2 cellular contexts compared by ENCODE assay signal in the genomic region with DNA sequence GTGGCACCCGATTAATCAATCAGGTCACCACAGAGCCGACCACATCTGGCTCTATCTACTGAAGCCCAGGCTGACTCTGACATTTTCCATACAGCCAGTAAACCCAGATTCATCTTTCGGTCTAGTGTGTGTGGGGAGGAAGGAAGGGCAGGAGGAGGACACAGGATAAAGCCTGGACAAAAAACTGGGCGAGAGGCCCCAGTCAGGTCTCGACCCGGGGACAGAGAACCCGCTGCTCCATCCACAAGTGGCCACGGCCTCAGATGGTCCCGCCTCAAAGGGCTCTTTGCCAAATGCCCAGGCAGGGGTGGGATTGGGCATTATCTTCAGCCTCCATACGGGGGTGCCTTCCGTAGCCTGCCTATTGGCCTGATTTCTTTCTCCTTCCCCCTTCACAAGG.
TF ChIP-seq lines count a peak whose summit lies in the region.

No MANE protein-coding gene starts in this region.

TF ChIP-seq in liver, 16 proteins besides CTCF, POLR2A, EP300 and RAD21 (continued from another document):
- TF ChIP-seq YY1 (IDR thresholded peaks at IDR 0.05) = no peak
- no peak for TF ChIP-seq FOXA2 (IDR thresholded peaks at IDR 0.05)
- peak; percentile 80 for TF ChIP-seq NR2F2 (IDR thresholded peaks at IDR 0.05)
- TF ChIP-seq, protein P1, sequence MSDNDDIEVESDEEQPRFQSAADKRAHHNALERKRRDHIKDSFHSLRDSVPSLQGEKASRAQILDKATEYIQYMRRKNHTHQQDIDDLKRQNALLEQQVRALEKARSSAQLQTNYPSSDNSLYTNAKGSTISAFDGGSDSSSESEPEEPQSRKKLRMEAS (IDR thresholded peaks at IDR 0.05) = no peak
- TF ChIP-seq HNF4G (IDR thresholded peaks at IDR 0.05) = no peak

TF ChIP-seq in HepG2, 621 proteins besides CTCF, POLR2A, EP300 and RAD21 (continued from another document):
- TF ChIP-seq, protein P2, sequence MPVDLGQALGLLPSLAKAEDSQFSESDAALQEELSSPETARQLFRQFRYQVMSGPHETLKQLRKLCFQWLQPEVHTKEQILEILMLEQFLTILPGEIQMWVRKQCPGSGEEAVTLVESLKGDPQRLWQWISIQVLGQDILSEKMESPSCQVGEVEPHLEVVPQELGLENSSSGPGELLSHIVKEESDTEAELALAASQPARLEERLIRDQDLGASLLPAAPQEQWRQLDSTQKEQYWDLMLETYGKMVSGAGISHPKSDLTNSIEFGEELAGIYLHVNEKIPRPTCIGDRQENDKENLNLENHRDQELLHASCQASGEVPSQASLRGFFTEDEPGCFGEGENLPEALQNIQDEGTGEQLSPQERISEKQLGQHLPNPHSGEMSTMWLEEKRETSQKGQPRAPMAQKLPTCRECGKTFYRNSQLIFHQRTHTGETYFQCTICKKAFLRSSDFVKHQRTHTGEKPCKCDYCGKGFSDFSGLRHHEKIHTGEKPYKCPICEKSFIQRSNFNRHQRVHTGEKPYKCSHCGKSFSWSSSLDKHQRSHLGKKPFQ (CRISPR knock-in tag; IDR thresholded peaks at IDR 0.05; ENCODE audit: insufficient replicate concordance) = no peak
- TF ChIP-seq ZNF83 (CRISPR knock-in tag; IDR thresholded peaks at IDR 0.05; ENCODE audit: borderline replicate concordance) (no peak), DNMT3B (CRISPR knock-in tag; conservative IDR thresholded peaks at IDR 0.05) (no peak), KDM6A (CRISPR knock-in tag; IDR thresholded peaks at IDR 0.05; ENCODE audit: low read depth) (no peak), PHF21A (CRISPR knock-in tag; IDR thresholded peaks at IDR 0.05) (no peak), ZNF335 (CRISPR knock-in tag; IDR thresholded peaks at IDR 0.05) (no peak), MTA1 (CRISPR knock-in tag; IDR thresholded peaks at IDR 0.05; ENCODE audit: borderline replicate concordance) (no peak)
- TF ChIP-seq, protein P3, sequence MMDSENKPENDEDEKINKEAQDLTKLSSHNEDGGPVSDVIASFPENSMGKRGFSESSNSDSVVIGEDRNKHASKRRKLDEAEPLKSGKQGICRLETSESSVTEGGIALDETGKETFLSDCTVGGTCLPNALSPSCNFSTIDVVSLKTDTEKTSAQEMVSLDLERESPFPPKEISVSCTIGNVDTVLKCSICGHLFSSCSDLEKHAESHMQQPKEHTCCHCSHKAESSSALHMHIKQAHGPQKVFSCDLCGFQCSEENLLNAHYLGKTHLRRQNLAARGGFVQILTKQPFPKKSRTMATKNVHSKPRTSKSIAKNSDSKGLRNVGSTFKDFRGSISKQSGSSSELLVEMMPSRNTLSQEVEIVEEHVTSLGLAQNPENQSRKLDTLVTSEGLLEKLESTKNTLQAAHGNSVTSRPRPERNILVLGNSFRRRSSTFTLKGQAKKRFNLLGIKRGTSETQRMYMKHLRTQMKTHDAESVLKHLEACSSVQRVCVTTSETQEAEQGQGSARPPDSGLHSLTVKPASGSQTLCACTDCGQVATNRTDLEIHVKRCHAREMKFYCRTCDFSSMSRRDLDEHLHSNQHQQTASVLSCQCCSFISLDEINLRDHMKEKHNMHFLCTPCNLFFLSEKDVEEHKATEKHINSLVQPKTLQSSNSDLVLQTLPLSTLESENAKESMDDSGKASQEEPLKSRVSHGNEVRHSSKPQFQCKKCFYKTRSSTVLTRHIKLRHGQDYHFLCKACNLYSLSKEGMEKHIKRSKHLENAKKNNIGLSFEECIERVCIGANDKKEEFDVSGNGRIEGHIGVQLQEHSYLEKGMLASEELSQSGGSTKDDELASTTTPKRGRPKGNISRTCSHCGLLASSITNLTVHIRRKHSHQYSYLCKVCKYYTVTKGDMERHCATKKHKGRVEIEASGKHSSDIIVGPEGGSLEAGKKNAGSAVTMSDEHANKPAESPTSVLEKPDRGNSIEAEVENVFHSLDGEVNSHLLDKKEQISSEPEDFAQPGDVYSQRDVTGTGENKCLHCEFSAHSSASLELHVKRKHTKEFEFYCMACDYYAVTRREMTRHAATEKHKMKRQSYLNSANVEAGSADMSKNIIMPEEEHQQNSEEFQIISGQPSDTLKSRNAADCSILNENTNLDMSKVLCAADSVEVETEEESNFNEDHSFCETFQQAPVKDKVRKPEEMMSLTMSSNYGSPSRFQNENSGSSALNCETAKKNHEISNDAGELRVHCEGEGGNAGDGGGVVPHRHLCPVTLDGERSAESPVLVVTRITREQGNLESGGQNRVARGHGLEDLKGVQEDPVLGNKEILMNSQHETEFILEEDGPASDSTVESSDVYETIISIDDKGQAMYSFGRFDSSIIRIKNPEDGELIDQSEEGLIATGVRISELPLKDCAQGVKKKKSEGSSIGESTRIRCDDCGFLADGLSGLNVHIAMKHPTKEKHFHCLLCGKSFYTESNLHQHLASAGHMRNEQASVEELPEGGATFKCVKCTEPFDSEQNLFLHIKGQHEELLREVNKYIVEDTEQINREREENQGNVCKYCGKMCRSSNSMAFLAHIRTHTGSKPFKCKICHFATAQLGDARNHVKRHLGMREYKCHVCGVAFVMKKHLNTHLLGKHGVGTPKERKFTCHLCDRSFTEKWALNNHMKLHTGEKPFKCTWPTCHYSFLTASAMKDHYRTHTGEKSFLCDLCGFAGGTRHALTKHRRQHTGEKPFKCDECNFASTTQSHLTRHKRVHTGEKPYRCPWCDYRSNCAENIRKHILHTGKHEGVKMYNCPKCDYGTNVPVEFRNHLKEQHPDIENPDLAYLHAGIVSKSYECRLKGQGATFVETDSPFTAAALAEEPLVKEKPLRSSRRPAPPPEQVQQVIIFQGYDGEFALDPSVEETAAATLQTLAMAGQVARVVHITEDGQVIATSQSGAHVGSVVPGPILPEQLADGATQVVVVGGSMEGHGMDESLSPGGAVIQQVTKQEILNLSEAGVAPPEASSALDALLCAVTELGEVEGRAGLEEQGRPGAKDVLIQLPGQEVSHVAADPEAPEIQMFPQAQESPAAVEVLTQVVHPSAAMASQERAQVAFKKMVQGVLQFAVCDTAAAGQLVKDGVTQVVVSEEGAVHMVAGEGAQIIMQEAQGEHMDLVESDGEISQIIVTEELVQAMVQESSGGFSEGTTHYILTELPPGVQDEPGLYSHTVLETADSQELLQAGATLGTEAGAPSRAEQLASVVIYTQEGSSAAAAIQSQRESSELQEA (CRISPR knock-in tag; IDR thresholded peaks at IDR 0.05; ENCODE audit: not compliant biosample characterization) = no peak
- TF ChIP-seq, protein P4, sequence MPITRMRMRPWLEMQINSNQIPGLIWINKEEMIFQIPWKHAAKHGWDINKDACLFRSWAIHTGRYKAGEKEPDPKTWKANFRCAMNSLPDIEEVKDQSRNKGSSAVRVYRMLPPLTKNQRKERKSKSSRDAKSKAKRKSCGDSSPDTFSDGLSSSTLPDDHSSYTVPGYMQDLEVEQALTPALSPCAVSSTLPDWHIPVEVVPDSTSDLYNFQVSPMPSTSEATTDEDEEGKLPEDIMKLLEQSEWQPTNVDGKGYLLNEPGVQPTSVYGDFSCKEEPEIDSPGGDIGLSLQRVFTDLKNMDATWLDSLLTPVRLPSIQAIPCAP (CRISPR knock-in tag; IDR thresholded peaks at IDR 0.05; ENCODE audit: low read depth) = no peak
